Comparison of ENCODE assay signal across 8 cellular contexts in the genomic region with DNA sequence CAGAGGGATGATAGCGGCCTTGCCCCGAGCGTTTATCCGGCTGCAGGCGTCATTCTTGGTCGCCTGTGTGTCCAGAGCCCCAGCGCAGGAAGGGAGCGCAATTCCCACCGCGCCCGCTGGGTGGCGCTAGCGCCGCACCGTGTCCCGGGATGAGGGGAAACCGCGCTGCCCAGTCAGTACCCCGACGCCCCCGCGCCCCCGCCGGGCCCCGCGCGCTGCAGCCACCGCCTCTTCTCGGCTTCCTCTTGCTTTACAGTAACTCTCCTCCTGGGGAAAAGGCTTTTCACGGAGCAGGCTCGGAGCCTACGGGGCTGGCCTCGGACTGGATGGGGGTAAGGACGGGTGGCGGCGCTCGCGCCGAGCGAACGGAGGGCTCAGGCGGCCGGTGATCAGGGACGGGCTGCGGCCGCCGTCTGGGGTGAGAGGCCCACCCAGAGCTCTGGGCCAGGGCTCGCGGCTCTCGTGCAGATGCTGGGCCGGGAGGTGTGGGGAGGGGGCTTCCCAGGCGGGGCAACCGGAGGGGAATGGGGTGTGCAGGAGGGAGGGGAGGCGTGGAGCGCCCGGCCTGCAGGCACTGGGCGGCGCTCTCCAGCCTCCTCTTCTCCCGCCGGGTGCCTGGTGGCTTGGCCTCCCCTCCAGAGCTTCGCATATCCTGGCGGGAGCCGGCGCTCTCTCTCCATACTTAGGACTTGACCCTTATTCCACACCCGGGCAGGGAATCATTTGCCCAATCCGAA. TPM values are rescaled to one million over a fixed set of nuclear protein-coding genes. Genes with fewer than 3 reads are reported as not detected.
A peak's percentile ranks its signal among the peaks of the same experiment; 100 is the strongest.
DNase-seq lines count a peak whose midpoint lies in the region; ATAC-seq and TF ChIP-seq lines count a peak whose summit lies in the region.

No MANE protein-coding gene starts in this region.

- H3K9me3 ChIP-seq in T-helper 17 cell (ENCODE audit: control insufficient read depth, low read length, poor library complexity, severe bottlenecking) (no peaks in the 10 kb centered on the region), ascending aorta (no peaks in the 10 kb centered on the region), aorta (ENCODE audit: control insufficient read depth, low read length) (no peaks in the 10 kb centered on the region)

- H3K36me3 Mint-ChIP-seq in T-helper 17 cell (ENCODE audit: low read depth), result no peaks in the 10 kb centered on the region

- H3K4me1 ChIP-seq in ascending aorta (peaks cover 0 to 6% of the 10 kb centered on the region in 2 donors), rectal smooth muscle tissue (ENCODE audit: control insufficient read depth, insufficient read depth, low read length) (peaks cover 7% of the 10 kb centered on the region), aorta (ENCODE audit: control insufficient read depth in 1 of 2, insufficient read depth in 2 of 2, low read length in 2 of 2) (no peaks in the 10 kb centered on the region)

- no peak for TF ChIP-seq POLR2A in NB4 (IDR thresholded peaks at IDR 0.05; ENCODE audit: extremely low read depth, insufficient read length)

- intact Hi-C loops in ascending aorta (cut with DNase I), result loop anchor here (1.0 to 5.0 kb wide), 2 partner anchors 211 to 460 kb away; no protein-coding TSS in a partner anchor
- intact Hi-C loops in aorta (cut with DNase I), result loop anchor here (1.0 to 10.0 kb wide), 3 partner anchors 210 to 462 kb away; no protein-coding TSS in a partner anchor

- H3K27me3 ChIP-seq in ascending aorta (no peaks in the 10 kb centered on the region), rectal smooth muscle tissue (ENCODE audit: control insufficient read depth, insufficient read depth, low read length) (no peaks in the 10 kb centered on the region), aorta (ENCODE audit: control insufficient read depth in 1 of 2, insufficient read depth in 2 of 2, low read length in 1 of 2) (no peaks in the 10 kb centered on the region)

- DNase-seq in NB4 (ENCODE audit: low read depth) (peak; percentile 93), T-helper 17 cell (peak; percentile 68 to 92 (median 70)), ascending aorta (ENCODE audit: low spot score in 2 of 2) (peak; percentile 39 to 95), hepatic stellate cell (ENCODE audit: low spot score) (peak; percentile 91), aorta (peak; percentile 90 to 97)

- peak; percentile 93 for TF ChIP-seq CTCF in GM12873 (IDR thresholded peaks at IDR 0.05; ENCODE audit: insufficient read depth, low read depth, low read length, missing control alignments)
- peak; percentile 67 for TF ChIP-seq CTCF in NB4 (IDR thresholded peaks at IDR 0.05; ENCODE audit: low read depth, low read length)
- TF ChIP-seq CTCF in ascending aorta (IDR thresholded peaks at IDR 0.05), result peak; percentile 90 to 99 (median 98)

- H3K27ac Mint-ChIP-seq in T-helper 17 cell, result peak overlapping the region; percentile 81

- WGBS in aorta, 2 donors, result 1% methylated on average over 48 to 66 of the region's 66 CpGs

- H3K36me3 ChIP-seq in ascending aorta (peaks cover 0 to 4% of the 10 kb centered on the region in 2 donors), rectal smooth muscle tissue (ENCODE audit: control insufficient read depth, insufficient read depth, low read length) (no peaks in the 10 kb centered on the region), aorta (ENCODE audit: control insufficient read depth in 1 of 2, insufficient read depth in 2 of 2, low read length in 1 of 2) (no peaks in the 10 kb centered on the region)

- peak overlapping the region; percentile 69 to 72 for H3K27ac ChIP-seq in ascending aorta
- peak overlapping the region; percentile 71 for H3K27ac ChIP-seq in rectal smooth muscle tissue (ENCODE audit: low read depth, low read length)
- H3K27ac ChIP-seq in aorta (ENCODE audit: low read depth in 1 of 2, low read length in 2 of 2), result peak overlapping the region in 1 of 2 donors; percentile 47

- no peaks in the 10 kb centered on the region for H3K27me3 Mint-ChIP-seq in T-helper 17 cell

- H3K4me1 Mint-ChIP-seq in T-helper 17 cell, result peaks cover 12% of the 10 kb centered on the region

- peak; percentile 60 for ATAC-seq in HG02610 (IDR thresholded peaks at IDR 0.05; ENCODE audit: unreplicated experiment)
- ATAC-seq in T-helper 17 cell, result peak; percentile 95
- peak; percentile 97 for ATAC-seq in aorta (ENCODE audit: low FRiP score)

- peak overlapping the region; percentile 55 for H3K9ac ChIP-seq in rectal smooth muscle tissue (ENCODE audit: low read length)

- peak overlapping the region; percentile 93 for H3K4me3 Mint-ChIP-seq in T-helper 17 cell

- H3K4me3 ChIP-seq in NB4 (ENCODE audit: low read depth, low read length) (peak overlapping the region; percentile 77), ascending aorta (peak overlapping the region; percentile 92 to 96), rectal smooth muscle tissue (ENCODE audit: low read length) (peak overlapping the region; percentile 69), aorta (ENCODE audit: low read length in 2 of 2) (peak overlapping the region; percentile 76 to 96)

RNA-seq across cellular contexts. Expression of a gene that starts 29.8 kb away (rescaled TPM):
- total RNA-seq in T-helper 17 cell (not detected), ascending aorta (not detected), aorta (not detected)
- polyA plus RNA-seq in aorta, result not detected

RNA-seq across cellular contexts. Expression of a gene that starts 46.0 kb away (rescaled TPM):
- total RNA-seq in T-helper 17 cell (not detected), ascending aorta (not detected), aorta (not detected)
- not detected for polyA plus RNA-seq in aorta
